2 cellular contexts compared by ENCODE assay signal in the genomic region with DNA sequence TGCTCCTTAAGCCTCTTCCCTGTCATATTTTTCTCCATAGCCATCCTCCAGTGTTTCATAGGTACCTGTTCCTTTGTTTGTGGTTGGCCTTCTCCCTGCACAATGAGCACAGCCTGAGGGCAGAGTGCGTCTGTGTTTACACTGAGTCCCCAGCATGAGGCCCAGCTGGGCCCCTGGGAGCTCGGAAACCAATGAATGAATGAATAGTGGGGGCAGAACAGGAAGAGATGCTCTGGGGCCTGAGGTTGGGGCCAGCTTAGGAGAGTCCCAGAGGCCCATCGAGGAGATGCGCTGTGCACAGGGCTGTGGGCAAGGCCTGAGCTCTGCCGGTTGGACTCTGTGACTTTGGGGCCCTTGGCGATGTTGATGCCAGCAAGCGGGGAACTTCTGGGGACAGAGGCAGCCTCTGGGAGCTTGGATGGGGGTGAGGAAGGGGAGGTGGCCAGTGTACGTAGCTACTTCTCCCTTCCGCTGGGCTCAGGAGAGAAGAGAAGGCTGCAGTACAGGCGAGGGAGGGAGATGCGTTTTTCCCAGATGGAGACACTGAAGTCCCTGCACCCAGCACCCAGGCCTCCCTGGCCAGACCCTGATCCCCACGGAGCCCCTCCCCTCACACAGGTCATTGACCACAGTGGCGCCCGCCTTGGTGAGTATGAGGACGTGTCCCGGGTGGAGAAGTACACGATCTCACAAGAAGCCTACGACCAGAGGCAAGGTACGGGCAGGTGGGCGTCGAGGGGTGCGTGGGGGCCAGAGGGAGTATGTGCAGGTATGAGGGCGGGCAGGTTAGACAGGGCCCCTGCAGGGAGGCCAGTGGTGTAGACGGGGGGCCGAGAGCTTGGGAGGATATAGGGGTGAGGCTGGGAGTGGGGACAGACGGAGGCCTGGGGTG.
TF ChIP-seq lines count a peak whose summit lies in the region.

No MANE protein-coding gene starts in this region.

TF ChIP-seq in HEK293, 187 proteins besides CTCF, POLR2A, EP300 and RAD21 (continued from another document and continues in another):
- TF ChIP-seq ZNF837 (tag by site-specific recombination; IDR thresholded peaks at IDR 0.05): peak; percentile 36; the same call in 1 of the 2 replicates
- 0 out of 2 replicates have a peak, but pooled peaks have one; percentile 17 for TF ChIP-seq SCRT1 (tag by site-specific recombination; IDR thresholded peaks at IDR 0.05; ENCODE audit: borderline replicate concordance)
- 0 out of 2 replicates have a peak, but pooled peaks have one; percentile 4 for TF ChIP-seq ZNF146 (tag by site-specific recombination; IDR thresholded peaks at IDR 0.05)
- TF ChIP-seq BCL6B (tag by site-specific recombination; IDR thresholded peaks at IDR 0.05): no peak
- TF ChIP-seq KLF10 (tag by site-specific recombination; IDR thresholded peaks at IDR 0.05): no peak; the same call in 1 of the 2 replicates
- peak; percentile 92 for TF ChIP-seq ZNF423 (tag by site-specific recombination; IDR thresholded peaks at IDR 0.05)
- no peak for TF ChIP-seq ZNF350 (tag by site-specific recombination; IDR thresholded peaks at IDR 0.05)
- TF ChIP-seq ZNF555 (tag by site-specific recombination; conservative IDR thresholded peaks at IDR 0.05): no peak
- TF ChIP-seq ZIC2 (tag by site-specific recombination; IDR thresholded peaks at IDR 0.05): peak; percentile 95
- peak; percentile 83 for TF ChIP-seq ZNF600 (tag by site-specific recombination; IDR thresholded peaks at IDR 0.05)
- peak; percentile 66 for TF ChIP-seq ZBTB8A (tag by site-specific recombination; IDR thresholded peaks at IDR 0.05)
- no peak for TF ChIP-seq ZNF398 (tag by site-specific recombination; IDR thresholded peaks at IDR 0.05)
- peak; percentile 54; the same call in 1 of the 2 replicates for TF ChIP-seq TRIM28 (IDR thresholded peaks at IDR 0.05; ENCODE audit: borderline replicate concordance, low read length)
- TF ChIP-seq MZF1 (tag by site-specific recombination; IDR thresholded peaks at IDR 0.05; ENCODE audit: borderline replicate concordance): no peak
- peak; percentile 69; the same call in 1 of the 2 replicates for TF ChIP-seq PATZ1 (tag by site-specific recombination; IDR thresholded peaks at IDR 0.05)
- 0 out of 2 replicates have a peak, but pooled peaks have one; percentile 9 for TF ChIP-seq ZNF2 (tag by site-specific recombination; IDR thresholded peaks at IDR 0.05)
- 0 out of 2 replicates have a peak, but pooled peaks have one; percentile 72 for TF ChIP-seq ZNF610 (tag by site-specific recombination; IDR thresholded peaks at IDR 0.05; ENCODE audit: borderline replicate concordance)
- TF ChIP-seq ZNF16 (tag by site-specific recombination; IDR thresholded peaks at IDR 0.05; ENCODE audit: low read depth): no peak
- TF ChIP-seq ZNF24 (tag by site-specific recombination; IDR thresholded peaks at IDR 0.05): peak; percentile 95
- TF ChIP-seq SP2 (tag by site-specific recombination; IDR thresholded peaks at IDR 0.05): no peak
- TF ChIP-seq SALL2 (tag by site-specific recombination; IDR thresholded peaks at IDR 0.05; ENCODE audit: borderline replicate concordance): no peak
- no peak for TF ChIP-seq ZNF510 (tag by site-specific recombination; IDR thresholded peaks at IDR 0.05; ENCODE audit: insufficient replicate concordance)
- 0 out of 2 replicates have a peak, but pooled peaks have one; percentile 44 for TF ChIP-seq ZEB2 (tag by site-specific recombination; IDR thresholded peaks at IDR 0.05)
- no peak for TF ChIP-seq GLI4 (tag by site-specific recombination; IDR thresholded peaks at IDR 0.05)
- TF ChIP-seq ZNF18 (tag by site-specific recombination; IDR thresholded peaks at IDR 0.05): peak; percentile 83; the same call in 1 of the 2 replicates

TF ChIP-seq in WTC11, 78 proteins besides CTCF, POLR2A, EP300 and RAD21 (continued from another document):
- TF ChIP-seq, protein P1, sequence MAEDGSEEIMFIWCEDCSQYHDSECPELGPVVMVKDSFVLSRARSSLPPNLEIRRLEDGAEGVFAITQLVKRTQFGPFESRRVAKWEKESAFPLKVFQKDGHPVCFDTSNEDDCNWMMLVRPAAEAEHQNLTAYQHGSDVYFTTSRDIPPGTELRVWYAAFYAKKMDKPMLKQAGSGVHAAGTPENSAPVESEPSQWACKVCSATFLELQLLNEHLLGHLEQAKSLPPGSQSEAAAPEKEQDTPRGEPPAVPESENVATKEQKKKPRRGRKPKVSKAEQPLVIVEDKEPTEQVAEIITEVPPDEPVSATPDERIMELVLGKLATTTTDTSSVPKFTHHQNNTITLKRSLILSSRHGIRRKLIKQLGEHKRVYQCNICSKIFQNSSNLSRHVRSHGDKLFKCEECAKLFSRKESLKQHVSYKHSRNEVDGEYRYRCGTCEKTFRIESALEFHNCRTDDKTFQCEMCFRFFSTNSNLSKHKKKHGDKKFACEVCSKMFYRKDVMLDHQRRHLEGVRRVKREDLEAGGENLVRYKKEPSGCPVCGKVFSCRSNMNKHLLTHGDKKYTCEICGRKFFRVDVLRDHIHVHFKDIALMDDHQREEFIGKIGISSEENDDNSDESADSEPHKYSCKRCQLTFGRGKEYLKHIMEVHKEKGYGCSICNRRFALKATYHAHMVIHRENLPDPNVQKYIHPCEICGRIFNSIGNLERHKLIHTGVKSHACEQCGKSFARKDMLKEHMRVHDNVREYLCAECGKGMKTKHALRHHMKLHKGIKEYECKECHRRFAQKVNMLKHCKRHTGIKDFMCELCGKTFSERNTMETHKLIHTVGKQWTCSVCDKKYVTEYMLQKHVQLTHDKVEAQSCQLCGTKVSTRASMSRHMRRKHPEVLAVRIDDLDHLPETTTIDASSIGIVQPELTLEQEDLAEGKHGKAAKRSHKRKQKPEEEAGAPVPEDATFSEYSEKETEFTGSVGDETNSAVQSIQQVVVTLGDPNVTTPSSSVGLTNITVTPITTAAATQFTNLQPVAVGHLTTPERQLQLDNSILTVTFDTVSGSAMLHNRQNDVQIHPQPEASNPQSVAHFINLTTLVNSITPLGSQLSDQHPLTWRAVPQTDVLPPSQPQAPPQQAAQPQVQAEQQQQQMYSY (CRISPR knock-in tag; IDR thresholded peaks at IDR 0.05): no peak
- TF ChIP-seq ZNF396 (CRISPR knock-in tag; IDR thresholded peaks at IDR 0.05; ENCODE audit: borderline replicate concordance) (no peak), MXD4 (CRISPR knock-in tag; IDR thresholded peaks at IDR 0.05; ENCODE audit: borderline replicate concordance) (no peak), ZNF423 (CRISPR knock-in tag; IDR thresholded peaks at IDR 0.05) (0 out of 2 replicates have a peak, but pooled peaks have one; percentile 29), GABPB1 (CRISPR knock-in tag; IDR thresholded peaks at IDR 0.05) (peak; percentile 37)
- TF ChIP-seq, protein P2, sequence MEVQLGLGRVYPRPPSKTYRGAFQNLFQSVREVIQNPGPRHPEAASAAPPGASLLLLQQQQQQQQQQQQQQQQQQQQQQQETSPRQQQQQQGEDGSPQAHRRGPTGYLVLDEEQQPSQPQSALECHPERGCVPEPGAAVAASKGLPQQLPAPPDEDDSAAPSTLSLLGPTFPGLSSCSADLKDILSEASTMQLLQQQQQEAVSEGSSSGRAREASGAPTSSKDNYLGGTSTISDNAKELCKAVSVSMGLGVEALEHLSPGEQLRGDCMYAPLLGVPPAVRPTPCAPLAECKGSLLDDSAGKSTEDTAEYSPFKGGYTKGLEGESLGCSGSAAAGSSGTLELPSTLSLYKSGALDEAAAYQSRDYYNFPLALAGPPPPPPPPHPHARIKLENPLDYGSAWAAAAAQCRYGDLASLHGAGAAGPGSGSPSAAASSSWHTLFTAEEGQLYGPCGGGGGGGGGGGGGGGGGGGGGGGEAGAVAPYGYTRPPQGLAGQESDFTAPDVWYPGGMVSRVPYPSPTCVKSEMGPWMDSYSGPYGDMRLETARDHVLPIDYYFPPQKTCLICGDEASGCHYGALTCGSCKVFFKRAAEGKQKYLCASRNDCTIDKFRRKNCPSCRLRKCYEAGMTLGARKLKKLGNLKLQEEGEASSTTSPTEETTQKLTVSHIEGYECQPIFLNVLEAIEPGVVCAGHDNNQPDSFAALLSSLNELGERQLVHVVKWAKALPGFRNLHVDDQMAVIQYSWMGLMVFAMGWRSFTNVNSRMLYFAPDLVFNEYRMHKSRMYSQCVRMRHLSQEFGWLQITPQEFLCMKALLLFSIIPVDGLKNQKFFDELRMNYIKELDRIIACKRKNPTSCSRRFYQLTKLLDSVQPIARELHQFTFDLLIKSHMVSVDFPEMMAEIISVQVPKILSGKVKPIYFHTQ (CRISPR knock-in tag; IDR thresholded peaks at IDR 0.05): no peak
- TF ChIP-seq, protein P3, sequence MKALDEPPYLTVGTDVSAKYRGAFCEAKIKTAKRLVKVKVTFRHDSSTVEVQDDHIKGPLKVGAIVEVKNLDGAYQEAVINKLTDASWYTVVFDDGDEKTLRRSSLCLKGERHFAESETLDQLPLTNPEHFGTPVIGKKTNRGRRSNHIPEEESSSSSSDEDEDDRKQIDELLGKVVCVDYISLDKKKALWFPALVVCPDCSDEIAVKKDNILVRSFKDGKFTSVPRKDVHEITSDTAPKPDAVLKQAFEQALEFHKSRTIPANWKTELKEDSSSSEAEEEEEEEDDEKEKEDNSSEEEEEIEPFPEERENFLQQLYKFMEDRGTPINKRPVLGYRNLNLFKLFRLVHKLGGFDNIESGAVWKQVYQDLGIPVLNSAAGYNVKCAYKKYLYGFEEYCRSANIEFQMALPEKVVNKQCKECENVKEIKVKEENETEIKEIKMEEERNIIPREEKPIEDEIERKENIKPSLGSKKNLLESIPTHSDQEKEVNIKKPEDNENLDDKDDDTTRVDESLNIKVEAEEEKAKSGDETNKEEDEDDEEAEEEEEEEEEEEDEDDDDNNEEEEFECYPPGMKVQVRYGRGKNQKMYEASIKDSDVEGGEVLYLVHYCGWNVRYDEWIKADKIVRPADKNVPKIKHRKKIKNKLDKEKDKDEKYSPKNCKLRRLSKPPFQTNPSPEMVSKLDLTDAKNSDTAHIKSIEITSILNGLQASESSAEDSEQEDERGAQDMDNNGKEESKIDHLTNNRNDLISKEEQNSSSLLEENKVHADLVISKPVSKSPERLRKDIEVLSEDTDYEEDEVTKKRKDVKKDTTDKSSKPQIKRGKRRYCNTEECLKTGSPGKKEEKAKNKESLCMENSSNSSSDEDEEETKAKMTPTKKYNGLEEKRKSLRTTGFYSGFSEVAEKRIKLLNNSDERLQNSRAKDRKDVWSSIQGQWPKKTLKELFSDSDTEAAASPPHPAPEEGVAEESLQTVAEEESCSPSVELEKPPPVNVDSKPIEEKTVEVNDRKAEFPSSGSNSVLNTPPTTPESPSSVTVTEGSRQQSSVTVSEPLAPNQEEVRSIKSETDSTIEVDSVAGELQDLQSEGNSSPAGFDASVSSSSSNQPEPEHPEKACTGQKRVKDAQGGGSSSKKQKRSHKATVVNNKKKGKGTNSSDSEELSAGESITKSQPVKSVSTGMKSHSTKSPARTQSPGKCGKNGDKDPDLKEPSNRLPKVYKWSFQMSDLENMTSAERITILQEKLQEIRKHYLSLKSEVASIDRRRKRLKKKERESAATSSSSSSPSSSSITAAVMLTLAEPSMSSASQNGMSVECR (CRISPR knock-in tag; IDR thresholded peaks at IDR 0.05; ENCODE audit: borderline replicate concordance): no peak
- TF ChIP-seq, protein P4, sequence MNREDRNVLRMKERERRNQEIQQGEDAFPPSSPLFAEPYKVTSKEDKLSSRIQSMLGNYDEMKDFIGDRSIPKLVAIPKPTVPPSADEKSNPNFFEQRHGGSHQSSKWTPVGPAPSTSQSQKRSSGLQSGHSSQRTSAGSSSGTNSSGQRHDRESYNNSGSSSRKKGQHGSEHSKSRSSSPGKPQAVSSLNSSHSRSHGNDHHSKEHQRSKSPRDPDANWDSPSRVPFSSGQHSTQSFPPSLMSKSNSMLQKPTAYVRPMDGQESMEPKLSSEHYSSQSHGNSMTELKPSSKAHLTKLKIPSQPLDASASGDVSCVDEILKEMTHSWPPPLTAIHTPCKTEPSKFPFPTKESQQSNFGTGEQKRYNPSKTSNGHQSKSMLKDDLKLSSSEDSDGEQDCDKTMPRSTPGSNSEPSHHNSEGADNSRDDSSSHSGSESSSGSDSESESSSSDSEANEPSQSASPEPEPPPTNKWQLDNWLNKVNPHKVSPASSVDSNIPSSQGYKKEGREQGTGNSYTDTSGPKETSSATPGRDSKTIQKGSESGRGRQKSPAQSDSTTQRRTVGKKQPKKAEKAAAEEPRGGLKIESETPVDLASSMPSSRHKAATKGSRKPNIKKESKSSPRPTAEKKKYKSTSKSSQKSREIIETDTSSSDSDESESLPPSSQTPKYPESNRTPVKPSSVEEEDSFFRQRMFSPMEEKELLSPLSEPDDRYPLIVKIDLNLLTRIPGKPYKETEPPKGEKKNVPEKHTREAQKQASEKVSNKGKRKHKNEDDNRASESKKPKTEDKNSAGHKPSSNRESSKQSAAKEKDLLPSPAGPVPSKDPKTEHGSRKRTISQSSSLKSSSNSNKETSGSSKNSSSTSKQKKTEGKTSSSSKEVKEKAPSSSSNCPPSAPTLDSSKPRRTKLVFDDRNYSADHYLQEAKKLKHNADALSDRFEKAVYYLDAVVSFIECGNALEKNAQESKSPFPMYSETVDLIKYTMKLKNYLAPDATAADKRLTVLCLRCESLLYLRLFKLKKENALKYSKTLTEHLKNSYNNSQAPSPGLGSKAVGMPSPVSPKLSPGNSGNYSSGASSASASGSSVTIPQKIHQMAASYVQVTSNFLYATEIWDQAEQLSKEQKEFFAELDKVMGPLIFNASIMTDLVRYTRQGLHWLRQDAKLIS (CRISPR knock-in tag; IDR thresholded peaks at IDR 0.05; ENCODE audit: borderline replicate concordance): no peak
